Comparison of ENCODE assay signal across 8 cellular contexts in genomic region chr10:29734640-29734979, GRCh38.
DNase-seq lines count a peak whose midpoint lies in the region; ATAC-seq and TF ChIP-seq lines count a peak whose summit lies in the region.

No MANE protein-coding gene starts in this region.

- BruUV-seq in A673 (replicated peaks; lab: Mats Ljungman, UMichigan) = no TSS peak

- H3K27ac Mint-ChIP-seq in chondrocyte (ENCODE audit: unreplicated experiment) = peak overlapping the region; percentile 65

- no peaks in the 10 kb centered on the region for H3K36me3 Mint-ChIP-seq in chondrocyte (ENCODE audit: low read depth)

- peaks cover 54% of the 10 kb centered on the region for H3K4me1 Mint-ChIP-seq in chondrocyte (ENCODE audit: low read depth)

- peak overlapping the region; percentile 88; the same call in 1 of the 2 replicates for H3K9ac ChIP-seq in HUES64 (ENCODE audit: low read depth, low read length)
- H3K9ac ChIP-seq in mucosa of rectum (ENCODE audit: low read depth in 1 of 2, low read length in 2 of 2) = peak overlapping the region; percentile 72 to 78

- H3K9me3 ChIP-seq in A673 (ENCODE audit: low read depth, low read length, poor library complexity, severe bottlenecking) = no peaks in the 10 kb centered on the region
- H3K9me3 ChIP-seq in HUES64 (ENCODE audit: insufficient read depth, low read depth, low read length) = no peaks in the 10 kb centered on the region
- H3K9me3 ChIP-seq in mucosa of rectum (ENCODE audit: control insufficient read depth in 2 of 2, low read length in 2 of 2) = no peaks in the 10 kb centered on the region

- DNase-seq in A673 (ENCODE audit: low spot score) (no peak), chondrocyte (ENCODE audit: low spot score) (no peak), amygdala (lab: John Stamatoyannopoulos, UW) (no peak)

- H3K4me3 ChIP-seq in A673 (ENCODE audit: low read depth, low read length, poor library complexity, severe bottlenecking) = peak overlapping the region; percentile 86
- H3K4me3 ChIP-seq in HUES64 (ENCODE audit: low read length) = peak overlapping the region; percentile 87
- H3K4me3 ChIP-seq in mucosa of rectum (ENCODE audit: low read length in 2 of 2) = peak overlapping the region; percentile 78 to 80

- no peaks in the 10 kb centered on the region for H3K9me3 Mint-ChIP-seq in chondrocyte (ENCODE audit: low read depth)

- H3K36me3 ChIP-seq in A673 (ENCODE audit: insufficient read depth, low read length, poor library complexity, severe bottlenecking) (no peaks in the 10 kb centered on the region), HUES64 (ENCODE audit: insufficient read depth, low read length) (no peaks in the 10 kb centered on the region), mucosa of rectum (ENCODE audit: control insufficient read depth in 2 of 2, insufficient read depth in 2 of 2, low read length in 2 of 2) (no peaks in the 10 kb centered on the region)

- H3K27me3 ChIP-seq in A673 (replicated peaks; ENCODE audit: insufficient read depth, low read depth, low read length, poor library complexity) (no peaks in the 10 kb centered on the region), HUES64 (ENCODE audit: insufficient read depth, low read length) (peaks cover 37% of the 10 kb centered on the region), mucosa of rectum (ENCODE audit: control insufficient read depth in 2 of 2, insufficient read depth in 2 of 2, low read length in 2 of 2) (no peaks in the 10 kb centered on the region)

- ATAC-seq in HG02623 (IDR thresholded peaks at IDR 0.05; ENCODE audit: unreplicated experiment) (no peak), HG03521 (IDR thresholded peaks at IDR 0.05; ENCODE audit: unreplicated experiment) (no peak), GM21447 (IDR thresholded peaks at IDR 0.05; ENCODE audit: unreplicated experiment) (no peak)

- CTCF ChIA-PET in A673 (lab: Charles Lee) = no interaction called here

- 12% methylated on average over 10 of the region's 10 CpGs for WGBS in HUES64

- peak overlapping the region; percentile 76 for H3K4me3 Mint-ChIP-seq in chondrocyte (ENCODE audit: unreplicated experiment)

- POLR2A ChIA-PET in A673 (lab: Charles Lee; ENCODE audit: low non-redundant PET) = no interaction called here

- no peaks in the 10 kb centered on the region for H3K27me3 Mint-ChIP-seq in chondrocyte (ENCODE audit: low read depth)

- TF ChIP-seq CTCF in A673 (conservative IDR thresholded peaks at IDR 0.05; ENCODE audit: low read depth, low read length) (no peak), chondrocyte (IDR thresholded peaks at IDR 0.05) (no peak)

- H3K4me1 ChIP-seq in A673 (ENCODE audit: insufficient read depth, low read length, poor library complexity, severe bottlenecking) (no peaks in the 10 kb centered on the region), HUES64 (ENCODE audit: insufficient read depth, low read length) (peaks cover 31% of the 10 kb centered on the region), mucosa of rectum (ENCODE audit: control insufficient read depth in 2 of 2, insufficient read depth in 2 of 2, low read length in 2 of 2) (peaks cover 17 to 21% of the 10 kb centered on the region in 2 donors)

- peak overlapping the region; percentile 75 for H3K27ac ChIP-seq in A673 (ENCODE audit: low read depth, low read length, poor library complexity, severe bottlenecking)
- no peak overlapping the region for H3K27ac ChIP-seq in HUES64 (ENCODE audit: low read depth, low read length)
- peak overlapping the region; percentile 87 to 90 for H3K27ac ChIP-seq in mucosa of rectum (ENCODE audit: low read depth in 2 of 2, low read length in 2 of 2)

- intact Hi-C loops in A673 (cut with micrococcal nuclease; ENCODE audit: unreplicated experiment) = loop anchor here (10.0 kb wide), 1 partner anchor 220 kb away; no protein-coding TSS in a partner anchor
